ENCODE assay signal across 27 cellular contexts in genomic region chr10:128043259-128044045, GRCh38.
DNase-seq lines count a peak whose midpoint lies in the region; ATAC-seq and TF ChIP-seq lines count a peak whose summit lies in the region.
"Had no signal": no experiment of that assay in that cellular context is flagged by ENCODE, and none has a peak within 500 bp of the region (broad histone marks: within the 10 kb centered on the region; RNA-seq: fewer than 3 reads in every experiment).

No MANE protein-coding gene starts in this region.

- H3K4me1 Mint-ChIP-seq in endodermal cell = peaks cover 9% of the 10 kb centered on the region

- TF ChIP-seq CTCF in endodermal cell (conservative IDR thresholded peaks at IDR 0.05) (no peak), spleen (IDR thresholded peaks at IDR 0.05 in 8 of 11, conservative IDR thresholded peaks at IDR 0.05 in 3 of 11) (no peak), right lobe of liver (IDR thresholded peaks at IDR 0.05) (no peak)

- DNase-seq in NCI-H82 (lab: John Stamatoyannopoulos, UW) = peak; percentile 17
- DNase-seq in NCI-H82 treated with DMSO at 0.1 percent for 48 hours (lab: John Stamatoyannopoulos, UW; ENCODE audit: unreplicated experiment) = no peak
- peak; percentile 0 for DNase-seq in NCI-H69 (lab: John Stamatoyannopoulos, UW)
- DNase-seq in endodermal cell = peak; percentile 77
- peak; percentile 46 for DNase-seq in spleen
- DNase-seq in NCI-H1105 (lab: John Stamatoyannopoulos, UW) = no peak
- no peak for DNase-seq in right lobe of liver
- DNase-seq: activated CD8-positive, alpha-beta memory T cell treated with anti-CD3 and anti-CD28 coated beads, Interleukin-2, amount 10 ng/mL, durations not matched to agents 7 days and 5 days; activated naive CD4-positive, alpha-beta T cell; activated T-cell treated with anti-CD3 and anti-CD28 coated beads, Interleukin-2, amount 50 U/mL, for 48 hours; CD8-positive, alpha-beta memory T cell; cortex of kidney; DMS 273 treated with DMSO at 0.1 percent for 48 hours; effector memory CD8-positive, alpha-beta T cell; foreskin keratinocyte; heart right ventricle; left cardiac atrium; NCI-H1105 treated with DMSO at 0.1 percent for 48 hours; NCI-H2029 treated with DMSO at 0.1 percent for 48 hours; NCI-H226; NCI-H774; stimulated activated CD4-positive, alpha-beta T cell treated with anti-CD3 and anti-CD28 coated beads, Interleukin-15, amount 100 ng/mL, for 24 hours; stimulated activated naive CD4-positive, alpha-beta T cell; testis had no signal

- no peaks in the 10 kb centered on the region for H3K9me3 Mint-ChIP-seq in endodermal cell
- H3K9me3 Mint-ChIP-seq: CD8-positive, alpha-beta memory T cell; effector memory CD8-positive, alpha-beta T cell had no signal

- no peaks in the 10 kb centered on the region for H3K36me3 ChIP-seq in endodermal cell (ENCODE audit: control insufficient read depth, insufficient read depth, low read length)
- H3K36me3 ChIP-seq in spleen = peaks cover 0 to 21% (median 0%) of the 10 kb centered on the region in 6 donors
- no peaks in the 10 kb centered on the region for H3K36me3 ChIP-seq in right lobe of liver

- H3K4me1 ChIP-seq in endodermal cell (ENCODE audit: control insufficient read depth, insufficient read depth, low read length) (no peaks in the 10 kb centered on the region), spleen (peaks cover 8 to 45% (median 35%) of the 10 kb centered on the region in 6 donors), right lobe of liver (no peaks in the 10 kb centered on the region)
- H3K4me1 ChIP-seq: foreskin keratinocyte had no signal

- no peak overlapping the region for H3K27ac ChIP-seq in endodermal cell (ENCODE audit: low read depth, low read length)
- no peak overlapping the region for H3K27ac ChIP-seq in spleen
- no peak overlapping the region for H3K27ac ChIP-seq in right lobe of liver
- H3K27ac ChIP-seq: foreskin keratinocyte, heart right ventricle, testis had no signal

- intact Hi-C loops in spleen (cut with DNase I; ENCODE audit: low total_unique reads) = no loop called here
- intact Hi-C loops in right lobe of liver (cut with DNase I) = no loop called here

- ATAC-seq in GM18907 (IDR thresholded peaks at IDR 0.05; ENCODE audit: unreplicated experiment) (no peak), right lobe of liver (no peak)
- ATAC-seq: activated CD8-positive, alpha-beta memory T cell treated with anti-CD3 and anti-CD28 coated beads, Interleukin-2, amount 10 ng/mL, durations not matched to agents 7 days and 5 days; effector memory CD8-positive, alpha-beta T cell; foreskin keratinocyte; heart right ventricle; left cardiac atrium; Right ventricle myocardium inferior had no signal

- no peak overlapping the region for H3K9ac ChIP-seq in endodermal cell (ENCODE audit: extremely low read depth, low read length, poor library complexity, severe bottlenecking)

- TF ChIP-seq POLR2A in spleen (IDR thresholded peaks at IDR 0.05) (no peak), right lobe of liver (IDR thresholded peaks at IDR 0.05) (no peak)

- peaks cover 53% of the 10 kb centered on the region for H3K27me3 Mint-ChIP-seq in endodermal cell (ENCODE audit: insufficient read depth)
- H3K27me3 Mint-ChIP-seq: activated CD8-positive, alpha-beta memory T cell treated with anti-CD3 and anti-CD28 coated beads, Interleukin-2, amount 10 ng/mL, durations not matched to agents 7 days and 5 days; CD8-positive, alpha-beta memory T cell; effector memory CD8-positive, alpha-beta T cell had no signal

- H3K27ac Mint-ChIP-seq in endodermal cell = no peak overlapping the region
- H3K27ac Mint-ChIP-seq: activated CD8-positive, alpha-beta memory T cell treated with anti-CD3 and anti-CD28 coated beads, Interleukin-2, amount 10 ng/mL, durations not matched to agents 7 days and 5 days; progenitor cell of endocrine pancreas had no signal

- H3K9me3 ChIP-seq in endodermal cell (ENCODE audit: control insufficient read depth, low read length) (no peaks in the 10 kb centered on the region), spleen (no peaks in the 10 kb centered on the region), right lobe of liver (no peaks in the 10 kb centered on the region)
- H3K9me3 ChIP-seq: heart right ventricle, testis had no signal

- H3K4me3 Mint-ChIP-seq in endodermal cell = no peak overlapping the region
- H3K4me3 Mint-ChIP-seq: activated CD8-positive, alpha-beta memory T cell treated with anti-CD3 and anti-CD28 coated beads, Interleukin-2, amount 10 ng/mL, durations not matched to agents 7 days and 5 days had no signal

- WGBS in endodermal cell (ENCODE audit: insufficient coverage in 1 of 2, insufficient read length in 1 of 2), 2 experiments = 73 to 75% methylated on average over 12 to 17 of the region's 18 CpGs
- WGBS in spleen, 5 donors = 82 to 87% (median 83%) methylated on average over 12 to 18 of the region's 18 CpGs
- WGBS in right lobe of liver (ENCODE audit: insufficient coverage, low coverage, low lambda C conversion rate, missing lambda C conversion rate) = 45% methylated on average over 16 of the region's 18 CpGs

- H3K4me3 ChIP-seq in endodermal cell (ENCODE audit: low read length) (no peak overlapping the region), spleen (no peak overlapping the region), right lobe of liver (no peak overlapping the region)
- H3K4me3 ChIP-seq: heart right ventricle, testis had no signal

- H3K27me3 ChIP-seq in endodermal cell (ENCODE audit: control insufficient read depth, insufficient read depth, low read length, poor library complexity, severe bottlenecking) = peaks cover 43% of the 10 kb centered on the region
- no peaks in the 10 kb centered on the region for H3K27me3 ChIP-seq in spleen (replicated peaks in 1 of 7)
- no peaks in the 10 kb centered on the region for H3K27me3 ChIP-seq in right lobe of liver
- H3K27me3 ChIP-seq: foreskin keratinocyte, heart right ventricle, testis had no signal

- H3K36me3 Mint-ChIP-seq in endodermal cell (ENCODE audit: low read depth) = no peaks in the 10 kb centered on the region

Comparison
In these comparisons a context has a peak if more than half of its experiments do, and no peak if none do; other contexts are left out.
1. DNase-seq: peak in NCI-H82 (single experiment), NCI-H69 (single experiment), endodermal cell (single experiment) and spleen (single experiment); none in NCI-H82 treated with DMSO at 0.1 percent for 48 hours (single experiment), NCI-H1105 (single experiment) and right lobe of liver (0 of 3).